14 cellular contexts compared by ENCODE assay signal in the genomic region with DNA sequence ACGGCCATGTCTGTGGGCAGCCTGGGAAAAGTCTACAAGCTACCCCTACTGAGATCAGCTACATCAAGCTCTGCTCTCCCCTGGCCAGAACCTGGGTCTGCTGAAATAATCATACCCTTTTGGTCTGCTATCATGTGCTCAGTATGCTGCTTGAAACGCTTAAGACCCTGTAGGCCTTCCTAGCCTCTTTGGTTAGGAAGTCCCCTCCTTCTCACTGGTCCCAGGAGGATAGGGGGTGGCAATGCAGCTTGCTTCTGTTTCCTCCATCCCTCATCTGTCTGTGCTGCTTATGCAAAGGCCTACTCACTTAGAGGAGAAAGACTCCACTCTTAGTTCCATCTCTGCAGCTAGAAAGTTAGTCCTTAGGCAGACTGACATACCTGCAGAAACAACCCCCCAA.
DNase-seq lines count a peak whose midpoint lies in the region; ATAC-seq lines count a peak whose summit lies in the region.
"Had no signal": no experiment of that assay in that cellular context is flagged by ENCODE, and none has a peak within 500 bp of the region (broad histone marks: within the 10 kb centered on the region; RNA-seq: fewer than 3 reads in every experiment).

No MANE protein-coding gene starts in this region.

- H3K36me3 Mint-ChIP-seq in activated naive CD4-positive, alpha-beta T cell treated with anti-CD3 and anti-CD28 coated beads, Interleukin-2, amount 10 ng/mL, durations not matched to agents 7 days and 5 days = peaks cover 21% of the 10 kb centered on the region
- no peaks in the 10 kb centered on the region for H3K36me3 Mint-ChIP-seq in activated CD4-positive, alpha-beta memory T cell treated with anti-CD3 and anti-CD28 coated beads for 36 hours
- no peaks in the 10 kb centered on the region for H3K36me3 Mint-ChIP-seq in stimulated activated effector memory CD8-positive, alpha-beta T cell treated with anti-CD3 and anti-CD28 coated beads, Interleukin-12 subunit alpha, Interleukin-12 subunit beta, amount 100 ng/mL, for 72 hours
- H3K36me3 Mint-ChIP-seq: type B pancreatic cell had no signal

- no peaks in the 10 kb centered on the region for H3K27me3 Mint-ChIP-seq in activated naive CD4-positive, alpha-beta T cell treated with anti-CD3 and anti-CD28 coated beads, Interleukin-2, amount 10 ng/mL, durations not matched to agents 7 days and 5 days
- H3K27me3 Mint-ChIP-seq in activated CD4-positive, alpha-beta memory T cell treated with anti-CD3 and anti-CD28 coated beads for 36 hours = no peaks in the 10 kb centered on the region
- H3K27me3 Mint-ChIP-seq: type B pancreatic cell had no signal

- no peaks in the 10 kb centered on the region for H3K9me3 ChIP-seq in SJCRH30 (replicated peaks)
- H3K9me3 ChIP-seq: sigmoid colon had no signal

- no peak overlapping the region for H3K4me3 ChIP-seq in SJCRH30
- H3K4me3 ChIP-seq: K562, sigmoid colon had no signal

- no peak for DNase-seq in activated naive CD4-positive, alpha-beta T cell treated with anti-CD3 and anti-CD28 coated beads, Interleukin-2, amount 10 ng/mL, durations not matched to agents 7 days and 5 days
- no peak for DNase-seq in activated naive CD4-positive, alpha-beta T cell treated with Interleukin-2 at 50 U/mL for 16 hours
- no peak for DNase-seq in activated CD4-positive, alpha-beta memory T cell treated with anti-CD3 and anti-CD28 coated beads for 36 hours
- DNase-seq in stimulated activated effector memory CD8-positive, alpha-beta T cell treated with anti-CD3 and anti-CD28 coated beads, Interleukin-12 subunit alpha, Interleukin-12 subunit beta, amount 100 ng/mL, for 72 hours (ENCODE audit: low spot score in 2 of 2) = no peak
- DNase-seq in SJCRH30 (no peak), HuH-7 (ENCODE audit: low spot score) (no peak), activated gamma-delta T cell treated with Interleukin-2 at 50 U/mL for 16 hours (no peak)
- DNase-seq: amniotic stem cell, GOT3, NCI-H1417 treated with DMSO at 0.1 percent for 48 hours, sigmoid colon had no signal

- CTCF ChIA-PET in activated naive CD4-positive, alpha-beta T cell treated with anti-CD3 and anti-CD28 coated beads, Interleukin-2, amount 10 ng/mL, durations not matched to agents 7 days and 5 days (lab: Charles Lee) = interaction anchor here (0.6 to 11.1 kb wide), 26 partner anchors 8 to 242 kb away, joined by 3 to 341 read pairs (median 6); partner anchors contain the start of gene RASGRP1
- CTCF ChIA-PET in activated CD4-positive, alpha-beta memory T cell treated with anti-CD3 and anti-CD28 coated beads for 36 hours (lab: Charles Lee) = interaction anchor here (0.7 to 19.7 kb wide), 30 partner anchors 8 to 243 kb away, joined by 3 to 551 read pairs (median 6); partner anchors contain the start of genes FAM98B and RASGRP1

- peaks cover 6% of the 10 kb centered on the region for H3K9me3 Mint-ChIP-seq in activated naive CD4-positive, alpha-beta T cell treated with anti-CD3 and anti-CD28 coated beads, Interleukin-2, amount 10 ng/mL, durations not matched to agents 7 days and 5 days
- no peaks in the 10 kb centered on the region for H3K9me3 Mint-ChIP-seq in activated CD4-positive, alpha-beta memory T cell treated with anti-CD3 and anti-CD28 coated beads for 36 hours
- H3K9me3 Mint-ChIP-seq in stimulated activated effector memory CD8-positive, alpha-beta T cell treated with anti-CD3 and anti-CD28 coated beads, Interleukin-12 subunit alpha, Interleukin-12 subunit beta, amount 100 ng/mL, for 72 hours = no peaks in the 10 kb centered on the region
- H3K9me3 Mint-ChIP-seq: type B pancreatic cell had no signal

- POLR2A ChIA-PET in activated CD4-positive, alpha-beta memory T cell treated with anti-CD3 and anti-CD28 coated beads for 36 hours (lab: Charles Lee) = interaction anchor here (0.6 to 10.9 kb wide), 7 partner anchors 10 to 245 kb away, joined by 3 to 307 read pairs (median 5); partner anchors contain the start of gene RASGRP1

- H3K36me3 ChIP-seq in SJCRH30 = no peaks in the 10 kb centered on the region
- H3K36me3 ChIP-seq: sigmoid colon had no signal

- no peak overlapping the region for H3K4me3 Mint-ChIP-seq in activated naive CD4-positive, alpha-beta T cell treated with anti-CD3 and anti-CD28 coated beads, Interleukin-2, amount 10 ng/mL, durations not matched to agents 7 days and 5 days
- H3K4me3 Mint-ChIP-seq in activated CD4-positive, alpha-beta memory T cell treated with anti-CD3 and anti-CD28 coated beads for 36 hours = no peak overlapping the region
- H3K4me3 Mint-ChIP-seq in stimulated activated effector memory CD8-positive, alpha-beta T cell treated with anti-CD3 and anti-CD28 coated beads, Interleukin-12 subunit alpha, Interleukin-12 subunit beta, amount 100 ng/mL, for 72 hours = no peak overlapping the region
- H3K4me3 Mint-ChIP-seq: type B pancreatic cell had no signal

- H3K4me1 ChIP-seq in SJCRH30 = no peaks in the 10 kb centered on the region
- H3K4me1 ChIP-seq: sigmoid colon had no signal

- H3K27ac Mint-ChIP-seq in activated naive CD4-positive, alpha-beta T cell treated with anti-CD3 and anti-CD28 coated beads, Interleukin-2, amount 10 ng/mL, durations not matched to agents 7 days and 5 days = peak overlapping the region; percentile 98
- H3K27ac Mint-ChIP-seq in activated CD4-positive, alpha-beta memory T cell treated with anti-CD3 and anti-CD28 coated beads for 36 hours = peak overlapping the region; percentile 92
- peak overlapping the region; percentile 94 for H3K27ac Mint-ChIP-seq in stimulated activated effector memory CD8-positive, alpha-beta T cell treated with anti-CD3 and anti-CD28 coated beads, Interleukin-12 subunit alpha, Interleukin-12 subunit beta, amount 100 ng/mL, for 72 hours
- H3K27ac Mint-ChIP-seq: type B pancreatic cell had no signal

- intact Hi-C loops in activated CD4-positive, alpha-beta memory T cell treated with anti-CD3 and anti-CD28 coated beads for 36 hours (cut with micrococcal nuclease) = loop anchor here (1.0 kb wide), 5 partner anchors 13 to 209 kb away; no protein-coding TSS in a partner anchor

- H3K27ac ChIP-seq in SJCRH30 = no peak overlapping the region
- H3K27ac ChIP-seq: sigmoid colon had no signal

- peaks cover 3% of the 10 kb centered on the region; the same call in 1 of the 2 replicates for H3K27me3 ChIP-seq in SJCRH30
- H3K27me3 ChIP-seq: sigmoid colon had no signal

- peaks cover 74% of the 10 kb centered on the region for H3K4me1 Mint-ChIP-seq in activated naive CD4-positive, alpha-beta T cell treated with anti-CD3 and anti-CD28 coated beads, Interleukin-2, amount 10 ng/mL, durations not matched to agents 7 days and 5 days
- H3K4me1 Mint-ChIP-seq in activated CD4-positive, alpha-beta memory T cell treated with anti-CD3 and anti-CD28 coated beads for 36 hours (ENCODE audit: low read depth) = peaks cover 65% of the 10 kb centered on the region
- H3K4me1 Mint-ChIP-seq in stimulated activated effector memory CD8-positive, alpha-beta T cell treated with anti-CD3 and anti-CD28 coated beads, Interleukin-12 subunit alpha, Interleukin-12 subunit beta, amount 100 ng/mL, for 72 hours = peaks cover 76% of the 10 kb centered on the region

- ATAC-seq in HG02642 (IDR thresholded peaks at IDR 0.05; ENCODE audit: poor library complexity, unreplicated experiment) = peak; percentile 51
- ATAC-seq in stimulated activated effector memory CD8-positive, alpha-beta T cell treated with anti-CD3 and anti-CD28 coated beads, Interleukin-12 subunit alpha, Interleukin-12 subunit beta, amount 100 ng/mL, for 72 hours = no peak
